8 cellular contexts compared by ENCODE assay signal in the genomic region with DNA sequence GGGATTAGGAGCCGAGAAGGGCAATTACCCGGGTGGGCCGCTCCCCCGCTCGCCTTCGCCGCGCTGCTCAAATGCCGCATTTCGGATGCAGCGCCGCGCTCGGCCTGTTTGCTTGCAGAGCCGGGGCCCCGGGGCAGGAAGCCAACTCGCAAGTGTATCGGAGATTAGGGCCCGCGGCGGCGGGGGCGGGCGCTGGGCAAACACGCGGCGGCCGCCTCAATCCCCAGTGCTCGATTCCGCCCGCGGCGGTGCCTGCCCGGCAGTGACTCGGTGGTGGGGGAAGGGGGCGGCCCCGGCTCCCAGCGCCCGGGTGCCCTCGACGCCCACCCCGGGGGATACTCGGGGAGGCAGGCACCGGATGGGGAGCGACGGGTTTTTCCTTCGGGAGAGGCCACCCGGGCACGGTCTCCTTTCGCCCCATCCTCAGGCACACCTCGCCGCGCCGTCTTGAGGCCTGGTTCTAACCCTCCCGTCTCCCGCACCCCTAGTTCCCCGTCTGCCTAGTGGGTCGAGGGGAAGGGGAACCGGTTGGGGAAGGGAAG. TPM values are rescaled to one million over a fixed set of nuclear protein-coding genes. Genes with fewer than 3 reads are reported as not detected.
DNase-seq lines count a peak whose midpoint lies in the region; ATAC-seq and TF ChIP-seq lines count a peak whose summit lies in the region.

No MANE protein-coding gene starts in this region.

- peak overlapping the region; percentile 41 for H2BK120ac ChIP-seq in trophoblast cell (ENCODE audit: insufficient read depth, low read length, poor library complexity)

- H3K4me1 Mint-ChIP-seq in CD14-positive monocyte (peaks cover 16% of the 10 kb centered on the region), T-cell (peaks cover 15 to 17% (median 15%) of the 10 kb centered on the region in 3 donors), type B pancreatic cell (ENCODE audit: unreplicated experiment) (peaks cover 4% of the 10 kb centered on the region)

- H3K27ac ChIP-seq in heart left ventricle (peak overlapping the region in 2 of 12 donors; percentile 74 to 86), trophoblast cell (ENCODE audit: low read depth, low read length) (no peak overlapping the region)

- TF ChIP-seq POLR2A in heart left ventricle (IDR thresholded peaks at IDR 0.05) = no peak

- TF ChIP-seq CTCF in CD14-positive monocyte (IDR thresholded peaks at IDR 0.05) = no peak
- peak in 3 of 12 donors; percentile 6 to 21 (median 17) for TF ChIP-seq CTCF in heart left ventricle (IDR thresholded peaks at IDR 0.05)
- TF ChIP-seq CTCF in type B pancreatic cell (conservative IDR thresholded peaks at IDR 0.05) = peak; percentile 20

- peak overlapping the region; percentile 5 for H2BK12ac ChIP-seq in trophoblast cell (ENCODE audit: low read length)

- peak overlapping the region; percentile 27 for H4K12ac ChIP-seq in trophoblast cell (ENCODE audit: low read depth, low read length)

- H3K4ac ChIP-seq in trophoblast cell (ENCODE audit: low read depth, low read length) = no peak overlapping the region

- peaks cover 60 to 88% (median 71%) of the 10 kb centered on the region in 3 donors for H3K27me3 Mint-ChIP-seq in CD14-positive monocyte (ENCODE audit: low read depth in 3 of 3)
- peaks cover 28 to 44% of the 10 kb centered on the region in 2 donors for H3K27me3 Mint-ChIP-seq in T-cell
- peaks cover 79% of the 10 kb centered on the region for H3K27me3 Mint-ChIP-seq in type B pancreatic cell

- H2AK5ac ChIP-seq in trophoblast cell (ENCODE audit: low read length) = no peak overlapping the region

- DNase-seq in CD14-positive monocyte (ENCODE audit: low spot score) (peak; percentile 54), T-cell (peak; percentile 51 to 79 (median 69)), heart left ventricle (peak; percentile 84 to 92 (median 87)), trophoblast cell (peak; percentile 38 to 80), type B pancreatic cell (ENCODE audit: extremely low spot score, unreplicated experiment) (peak; percentile 79), COLO829 (ENCODE audit: low spot score) (no peak)
- peak; percentile 41 for DNase-seq in activated naive CD8-positive, alpha-beta T cell treated with anti-CD3 and anti-CD28 coated beads, Interleukin-2, amount 50 U/mL, for 16 hours (ENCODE audit: low read depth, low spot score)

- H3K36me3 Mint-ChIP-seq in CD14-positive monocyte (peaks cover 3 to 4% of the 10 kb centered on the region in 2 donors), T-cell (no peaks in the 10 kb centered on the region), type B pancreatic cell (no peaks in the 10 kb centered on the region)

- peak overlapping the region; percentile 29 for H3K18ac ChIP-seq in trophoblast cell (ENCODE audit: low read length)

- no peak overlapping the region for H2BK5ac ChIP-seq in trophoblast cell (ENCODE audit: low read depth, low read length, poor library complexity)

- H2AFZ ChIP-seq in trophoblast cell (ENCODE audit: insufficient read depth, low read length, poor library complexity) = no peak overlapping the region

- H4K8ac ChIP-seq in trophoblast cell (ENCODE audit: low read depth, low read length) = peak overlapping the region; percentile 63

- WGBS in heart left ventricle, 4 donors = 1 to 2% (median 1%) methylated on average over 19 to 59 of the region's 59 CpGs
- WGBS in trophoblast cell (ENCODE audit: extremely low coverage, insufficient coverage, insufficient read length) = no CpG with 5 or more reads among the region's 59 CpGs

- H3K27ac Mint-ChIP-seq in CD14-positive monocyte = no peak overlapping the region
- H3K27ac Mint-ChIP-seq in T-cell = no peak overlapping the region
- H3K27ac Mint-ChIP-seq in type B pancreatic cell = no peak overlapping the region

- no peak overlapping the region for H3K9ac ChIP-seq in trophoblast cell (ENCODE audit: low read length)

- CTCF ChIA-PET in T-cell (lab: Charles Lee) = interaction anchor here (0.6 to 4.0 kb wide), 6 partner anchors 37 to 184 kb away, joined by 3 to 44 read pairs (median 9); no protein-coding TSS in a partner anchor

- H3K14ac ChIP-seq in trophoblast cell (ENCODE audit: low read length) = peak overlapping the region; percentile 2

- peaks cover 0 to 43% (median 7%) of the 10 kb centered on the region in 9 donors for H3K27me3 ChIP-seq in heart left ventricle
- peaks cover 22% of the 10 kb centered on the region for H3K27me3 ChIP-seq in trophoblast cell (ENCODE audit: insufficient read depth, low read length)

- intact Hi-C loops in CD14-positive monocyte (cut with micrococcal nuclease) = loop anchor here in 1 of 2 donors (5.0 kb wide), 2 partner anchors 88 to 283 kb away; no protein-coding TSS in a partner anchor
- intact Hi-C loops in heart left ventricle (cut with DNase I) = loop anchor here in 9 of 10 donors (2.0 to 10.0 kb wide), 8 partner anchors 37 to 401 kb away; a partner anchor contains a TSS

- H3K4me1 ChIP-seq in heart left ventricle (peaks cover 0 to 31% (median 23%) of the 10 kb centered on the region in 12 donors), trophoblast cell (ENCODE audit: control insufficient read depth in 1 of 2, insufficient read depth in 2 of 2, low read length in 2 of 2) (peaks cover 19 to 27% of the 10 kb centered on the region in 2 experiments)

- peak overlapping the region; percentile 53 to 95 for H3K4me3 Mint-ChIP-seq in CD14-positive monocyte
- H3K4me3 Mint-ChIP-seq in T-cell = peak overlapping the region; percentile 83 to 90 (median 86)
- H3K4me3 Mint-ChIP-seq in type B pancreatic cell = peak overlapping the region; percentile 65

- peak overlapping the region; percentile 8 for H4K91ac ChIP-seq in trophoblast cell (ENCODE audit: low read depth, low read length)

- H3K9me3 Mint-ChIP-seq in CD14-positive monocyte = peaks cover 0 to 20% (median 6%) of the 10 kb centered on the region in 7 donors
- H3K9me3 Mint-ChIP-seq in T-cell = no peaks in the 10 kb centered on the region
- H3K9me3 Mint-ChIP-seq in type B pancreatic cell = no peaks in the 10 kb centered on the region

- ATAC-seq in HG02642 (IDR thresholded peaks at IDR 0.05; ENCODE audit: poor library complexity, unreplicated experiment) (peak; percentile 37), T-cell (replicated peaks in 1 of 4) (peak; percentile 49 to 68 (median 62)), heart left ventricle (peak in 3 of 4 donors; percentile 23 to 56 (median 27))

- H3K23ac ChIP-seq in trophoblast cell (ENCODE audit: low read length) = no peak overlapping the region

- no peaks in the 10 kb centered on the region for H3K36me3 ChIP-seq in heart left ventricle
- no peaks in the 10 kb centered on the region for H3K36me3 ChIP-seq in trophoblast cell (ENCODE audit: control insufficient read depth in 1 of 2, insufficient read depth in 2 of 2, low read length in 2 of 2)

- POLR2A ChIA-PET in T-cell (lab: Charles Lee) = no interaction called here

- H3K4me3 ChIP-seq in heart left ventricle (peak overlapping the region; percentile 2 to 71 (median 59)), trophoblast cell (ENCODE audit: low read depth, low read length) (peak overlapping the region; percentile 15)

- peaks cover 9% of the 10 kb centered on the region for H3K79me1 ChIP-seq in trophoblast cell (ENCODE audit: low read length)

- no peaks in the 10 kb centered on the region for H3K79me2 ChIP-seq in trophoblast cell (ENCODE audit: control insufficient read depth, insufficient read depth, low read length, poor library complexity)

- H3K4me2 ChIP-seq in trophoblast cell (ENCODE audit: low read length) = peak overlapping the region; percentile 86

- H3K9me3 ChIP-seq in heart left ventricle = no peaks in the 10 kb centered on the region
- H3K9me3 ChIP-seq in trophoblast cell (ENCODE audit: insufficient read depth, low read depth, low read length) = peaks cover 3% of the 10 kb centered on the region

RNA-seq across cellular contexts. Expression of a gene that starts 26.6 kb away (rescaled TPM):
- polyA plus RNA-seq in CD14-positive monocyte (not detected), heart left ventricle (not detected)
- total RNA-seq in T-cell (not detected), heart left ventricle (not detected), type B pancreatic cell (ENCODE audit: low replicate concordance) (not detected in 2 replicates)
- polyA plus RNA-seq in trophoblast cell (2013) = not detected in 2 replicates

RNA-seq across cellular contexts. Expression of a gene that starts 38.3 kb away (rescaled TPM):
- polyA plus RNA-seq in CD14-positive monocyte (1 to 10 TPM; 1.6 to 1.7 TPM), heart left ventricle (10 to 100 TPM; 14.4 to 29.2 TPM)
- total RNA-seq in T-cell (10 to 100 TPM; 38.2 to 56.9 (median 44.5) TPM), heart left ventricle (10 to 100 TPM; 14.0 to 26.8 (median 20.0) TPM), type B pancreatic cell (ENCODE audit: low replicate concordance) (19.1 and 30.3 TPM in 2 replicates)
- 11.7 and 11.8 TPM in 2 replicates for polyA plus RNA-seq in trophoblast cell (2013)

RNA-seq across cellular contexts. Expression of a gene that starts 57.3 kb away (rescaled TPM):
- polyA plus RNA-seq in CD14-positive monocyte (10 to 100 TPM; 33.3 to 49.2 TPM), heart left ventricle (100 to 1,000 TPM in 1 of 2 donors, 10 to 100 TPM in 1; 90.8 to 155 TPM)
- total RNA-seq in T-cell (1 to 10 TPM; 6.1 to 9.9 (median 6.4) TPM), heart left ventricle (100 to 1,000 TPM in 2 of 9 donors, 10 to 100 TPM in 7; 57.2 to 153 (median 85.1) TPM), type B pancreatic cell (ENCODE audit: low replicate concordance) (16.3 and 19.6 TPM in 2 replicates)
- polyA plus RNA-seq in trophoblast cell (2013) = 14.9 and 15.3 TPM in 2 replicates

RNA-seq across cellular contexts. Expression of a gene that starts 58.4 kb away (rescaled TPM):
- polyA plus RNA-seq in CD14-positive monocyte = 100 to 1,000 TPM; 134 to 151 TPM
- 100 to 1,000 TPM; 120 to 210 (median 193) TPM for total RNA-seq in T-cell
- total RNA-seq in heart left ventricle = 100 to 1,000 TPM; 156 to 234 (median 198) TPM
- 100 to 1,000 TPM; 261 to 328 TPM for polyA plus RNA-seq in heart left ventricle
- polyA plus RNA-seq in trophoblast cell (2013) = 331 and 367 TPM in 2 replicates
- total RNA-seq in type B pancreatic cell (ENCODE audit: low replicate concordance) = 256 and 300 TPM in 2 replicates
